ENCODE assay signal across 14 cellular contexts in genomic region chr19:50838239-50838638, GRCh38. TPM values are rescaled to one million over a fixed set of nuclear protein-coding genes. Genes with fewer than 3 reads are reported as not detected.
DNase-seq lines count a peak whose midpoint lies in the region; FAIRE-seq and TF ChIP-seq lines count a peak whose summit lies in the region.
"Had no signal": no experiment of that assay in that cellular context is flagged by ENCODE, and none has a peak within 500 bp of the region (broad histone marks: within the 10 kb centered on the region; RNA-seq: fewer than 3 reads in every experiment).

No MANE protein-coding gene starts in this region.

- H3K4me1 ChIP-seq in Loucy (ENCODE audit: insufficient read depth, low read length, poor library complexity, severe bottlenecking) (no peaks in the 10 kb centered on the region), H1 (replicated peaks in 1 of 4; ENCODE audit: control insufficient read depth in 3 of 4, insufficient read depth in 4 of 4, low read length in 3 of 4) (peaks cover 0 to 7% (median 2%) of the 10 kb centered on the region in 4 experiments; a peak in 3 of 7 replicates)
- peaks cover 4% of the 10 kb centered on the region for H3K4me1 ChIP-seq in effector memory CD4-positive, alpha-beta T cell (ENCODE audit: control insufficient read depth, insufficient read depth, low read length, poor library complexity, severe bottlenecking)

- H4K5ac ChIP-seq in H1 (ENCODE audit: insufficient read length, low read depth, low read length) = no peak overlapping the region

- no peak overlapping the region for H2BK12ac ChIP-seq in H1 (ENCODE audit: low read depth, low read length)

- H3K14ac ChIP-seq in H1 (ENCODE audit: insufficient read length) = no peak overlapping the region

- DNase-seq in ELR (ENCODE audit: low read depth) (peak; percentile 17), H1 (ENCODE audit: low read depth in 1 of 2, low spot score in 2 of 2) (no peak), NCI-H2029 treated with DMSO at 0.1 percent for 48 hours (lab: John Stamatoyannopoulos, UW) (no peak), DMS114 treated with DMSO at 0.1 percent for 48 hours (lab: John Stamatoyannopoulos, UW; ENCODE audit: unreplicated experiment) (no peak), activated T-cell treated with anti-CD3 and anti-CD28 coated beads for 4 hours (no peak)
- DNase-seq in effector memory CD4-positive, alpha-beta T cell = no peak
- DNase-seq: activated CD4-positive, alpha-beta T cell treated with anti-CD3 and anti-CD28 coated beads, Interleukin-2, amount 50 U/mL, for 48 hours; retina had no signal

- no peaks in the 10 kb centered on the region for H3K79me1 ChIP-seq in H1 (ENCODE audit: low read depth, low read length)

- no peak overlapping the region for H4K91ac ChIP-seq in H1 (replicated peaks; ENCODE audit: insufficient read length, low read length)

- H2BK5ac ChIP-seq in H1 (ENCODE audit: low read depth, low read length) = no peak overlapping the region

- H3F3A ChIP-seq in Loucy (ENCODE audit: low read depth) = no peaks in the 10 kb centered on the region

- H3K4me2 ChIP-seq in Loucy (ENCODE audit: low read depth, low read length, poor library complexity, severe bottlenecking) (no peak overlapping the region), H1 (ENCODE audit: insufficient read depth in 1 of 2, low read depth in 2 of 2, low read length in 2 of 2) (no peak overlapping the region)

- no peak for TF ChIP-seq EP300 in H1 (IDR thresholded peaks at IDR 0.05; ENCODE audit: borderline replicate concordance in 1 of 2, low read depth in 2 of 2, low read length in 2 of 2)

- no peak overlapping the region for H4K8ac ChIP-seq in H1 (ENCODE audit: extremely low read depth, insufficient read depth, low read length)

- H3K18ac ChIP-seq in H1 (ENCODE audit: extremely low read depth, low read length) = no peak overlapping the region

- no peak for TF ChIP-seq POLR2A in H1 (IDR thresholded peaks at IDR 0.05; ENCODE audit: control extremely low read depth in 1 of 2, low read depth in 2 of 2, low read length in 2 of 2)

- H3K4me3 ChIP-seq in Loucy (ENCODE audit: low read length, poor library complexity, severe bottlenecking) = no peak overlapping the region
- no peak overlapping the region for H3K4me3 ChIP-seq in H1 (ENCODE audit: extremely low read depth in 1 of 4, insufficient read depth in 2 of 4, low read depth in 3 of 4, low read length in 4 of 4)
- H3K4me3 ChIP-seq in effector memory CD4-positive, alpha-beta T cell (ENCODE audit: insufficient read depth, low read depth, low read length, poor library complexity, severe bottlenecking) = no peak overlapping the region
- H3K4me3 ChIP-seq: esophagus muscularis mucosa had no signal

- H3K23ac ChIP-seq in H1 (ENCODE audit: insufficient read length) = no peak overlapping the region

- H2BK120ac ChIP-seq in H1 (replicated peaks; ENCODE audit: low read depth, low read length) = no peak overlapping the region

- 34% methylated on average over 5 of the region's 6 CpGs; no CpG with 5 or more reads in 1 of the 2 experiments for WGBS in H1 (ENCODE audit: extremely low coverage in 1 of 2, insufficient coverage in 1 of 2, insufficient read length in 1 of 2, insufficient replicate concordance in 2 of 2, low coverage in 1 of 2, low lambda C conversion rate in 2 of 2, missing lambda C conversion rate in 1 of 2), 2 experiments

- H2AFZ ChIP-seq in Loucy (ENCODE audit: low read length) = no peak overlapping the region
- H2AFZ ChIP-seq in H1 (ENCODE audit: low read length) = no peak overlapping the region

- no peak overlapping the region for H3K56ac ChIP-seq in H1 (replicated peaks; ENCODE audit: insufficient read length, low read depth, low read length)

- CTCF ChIA-PET in H1 (lab: Charles Lee; ENCODE audit: partially characterized antibody) = interaction anchor here (1.0 to 1.7 kb wide), 3 partner anchors 17 to 71 kb away, joined by 3 to 4 read pairs (median 4); partner anchors contain the start of gene KLK3

- no peak overlapping the region for H3K4ac ChIP-seq in H1 (replicated peaks; ENCODE audit: insufficient read length, low read depth, low read length)

- H3K36me3 ChIP-seq in Loucy (ENCODE audit: insufficient read depth, low read length) (no peaks in the 10 kb centered on the region), H1 (ENCODE audit: control insufficient read depth in 2 of 4, insufficient read depth in 4 of 4, low read length in 3 of 4) (no peaks in the 10 kb centered on the region)
- H3K36me3 ChIP-seq in effector memory CD4-positive, alpha-beta T cell (ENCODE audit: control insufficient read depth, insufficient read depth, low read length) = no peaks in the 10 kb centered on the region
- H3K36me3 ChIP-seq: esophagus muscularis mucosa had no signal

- TF ChIP-seq CTCF in 22Rv1 (IDR thresholded peaks at IDR 0.05) = peak; percentile 73
- TF ChIP-seq CTCF in Loucy (conservative IDR thresholded peaks at IDR 0.05; ENCODE audit: low read length) = peak; percentile 35; the same call in 1 of the 2 replicates
- peak; percentile 7 to 50 (median 32) for TF ChIP-seq CTCF in H1 (IDR thresholded peaks at IDR 0.05; ENCODE audit: control extremely low read depth in 1 of 3, insufficient read depth in 1 of 3, low read depth in 1 of 3, low read length in 3 of 3)

- POLR2A ChIA-PET in H1 (lab: Charles Lee; ENCODE audit: partially characterized antibody) = interaction anchor here (0.6 to 5.4 kb wide), 4 partner anchors 33 to 42 kb away, joined by 3 to 24 read pairs (median 14); no protein-coding TSS in a partner anchor

- H2AK5ac ChIP-seq in H1 (ENCODE audit: low read depth, low read length) = no peak overlapping the region

- H3K9me3 ChIP-seq in Loucy (ENCODE audit: insufficient read depth, low read depth, low read length) (no peaks in the 10 kb centered on the region), H1 (ENCODE audit: insufficient read depth in 2 of 2, low read depth in 1 of 2, low read length in 1 of 2) (no peaks in the 10 kb centered on the region)
- no peaks in the 10 kb centered on the region for H3K9me3 ChIP-seq in effector memory CD4-positive, alpha-beta T cell (ENCODE audit: control insufficient read depth, low read length)

- H4K20me1 ChIP-seq in Loucy (ENCODE audit: insufficient read depth, low read length, poor library complexity, severe bottlenecking) (no peaks in the 10 kb centered on the region), H1 (replicated peaks in 1 of 2; ENCODE audit: control insufficient read depth in 1 of 2, insufficient read depth in 2 of 2, low read length in 2 of 2) (no peaks in the 10 kb centered on the region)

- H3K27me3 ChIP-seq in Loucy (ENCODE audit: insufficient read depth, low read length, poor library complexity, severe bottlenecking) (no peaks in the 10 kb centered on the region), H1 (replicated peaks in 1 of 4; ENCODE audit: control insufficient read depth in 3 of 4, extremely low read depth in 1 of 4, insufficient read depth in 3 of 4, low read length in 3 of 4) (peaks cover 0 to 22% (median 7%) of the 10 kb centered on the region in 4 experiments; a peak in 6 of 7 replicates)
- peaks cover 4% of the 10 kb centered on the region for H3K27me3 ChIP-seq in effector memory CD4-positive, alpha-beta T cell (replicated peaks; ENCODE audit: control insufficient read depth, insufficient read depth, low read length, poor library complexity, severe bottlenecking)

- H3K79me2 ChIP-seq in Loucy (ENCODE audit: insufficient read depth, low read length) (no peaks in the 10 kb centered on the region), H1 (ENCODE audit: control insufficient read depth in 1 of 2, insufficient read depth in 2 of 2, low read length in 2 of 2) (no peaks in the 10 kb centered on the region)

- peaks cover 8% of the 10 kb centered on the region; the same call in 1 of the 2 replicates for H3K23me2 ChIP-seq in H1 (ENCODE audit: low read depth, low read length)

- FAIRE-seq in H1 (lab: Jason Lieb, UNC) = peak; percentile 13

- peak overlapping the region; percentile 100 for H3K27ac ChIP-seq in 22Rv1
- no peak overlapping the region for H3K27ac ChIP-seq in H1 (ENCODE audit: low read depth, low read length)
- H3K27ac ChIP-seq in effector memory CD4-positive, alpha-beta T cell (ENCODE audit: insufficient read depth, low read length, poor library complexity, severe bottlenecking) = no peak overlapping the region
- H3K27ac ChIP-seq: esophagus muscularis mucosa, RWPE1 had no signal

- no peak overlapping the region for H3K9ac ChIP-seq in Loucy (ENCODE audit: low read depth, low read length, poor library complexity, severe bottlenecking)
- H3K9ac ChIP-seq in H1 (replicated peaks in 1 of 4; ENCODE audit: extremely low read depth in 1 of 4, low read depth in 3 of 4, low read length in 3 of 4) = no peak overlapping the region

- H2BK20ac ChIP-seq in H1 (ENCODE audit: low read length) = no peak overlapping the region; the same call in 1 of the 2 replicates

- H2BK15ac ChIP-seq in H1 (ENCODE audit: low read length) = no peak overlapping the region

- H3K9me2 ChIP-seq in Loucy (replicated peaks; ENCODE audit: low read depth, low read length) = no peaks in the 10 kb centered on the region

- TF ChIP-seq RAD21 in H1 (IDR thresholded peaks at IDR 0.05 in 1 of 2, conservative IDR thresholded peaks at IDR 0.05 in 1 of 2; ENCODE audit: low read depth in 2 of 2, low read length in 2 of 2) = peak in 1 of 2 experiments; percentile 39; a peak in 2 of 4 replicates

RNA-seq across cellular contexts. Expression of gene KLK15, which starts 4.9 kb away (rescaled TPM):
- not detected in 2 replicates for total RNA-seq in H1 (2021; fragmentation: NEBNext Ultra II Directional; extraction: Animal tissue kit (Norgen Biotek cat#: 25700))
- polyA plus RNA-seq in H1 (2011; rRNA removed) = not detected in 2 replicates
- 0.06 TPM for polyA plus RNA-seq in H1 (2011; cell fraction: cytosol; rRNA removed)
- 0.20 TPM for polyA plus RNA-seq in H1 (2011; cell fraction: nucleus; rRNA removed)
- polyA plus RNA-seq in H1 (2012, experiment 1 of 2) = not detected in 4 replicates
- polyA plus RNA-seq in H1 (2012, experiment 2 of 2) = not detected
- 0.04 TPM for polyA plus RNA-seq in H1 (2013, experiment 1 of 2)
- polyA plus RNA-seq in H1 (2013, experiment 2 of 2) = not detected
- not detected in 2 replicates for polyA minus RNA-seq in H1 (2011; rRNA and poly(A)+ RNA removed)
- not detected for polyA minus RNA-seq in H1 (2011; cell fraction: cytosol; rRNA and poly(A)+ RNA removed)
- polyA minus RNA-seq in H1 (2011; cell fraction: nucleus; rRNA and poly(A)+ RNA removed) = not detected
- total RNA-seq: esophagus muscularis mucosa, LHCN-M2, liver had no signal
- polyA plus RNA-seq: liver had no signal

RNA-seq across cellular contexts. Expression of gene KLK1, which starts 14.7 kb away (rescaled TPM):
- 3.4 and 4.8 TPM in 2 replicates for total RNA-seq in H1 (2021; fragmentation: NEBNext Ultra II Directional; extraction: Animal tissue kit (Norgen Biotek cat#: 25700))
- 4.0 and 5.8 TPM in 2 replicates for polyA plus RNA-seq in H1 (2011; rRNA removed)
- 4.8 TPM for polyA plus RNA-seq in H1 (2011; cell fraction: cytosol; rRNA removed)
- 7.1 TPM for polyA plus RNA-seq in H1 (2011; cell fraction: nucleus; rRNA removed)
- 5.2 to 6.7 TPM (median 5.7 TPM) in 4 replicates for polyA plus RNA-seq in H1 (2012, experiment 1 of 2)
- 4.1 TPM for polyA plus RNA-seq in H1 (2012, experiment 2 of 2)
- 6.2 TPM for polyA plus RNA-seq in H1 (2013, experiment 1 of 2)
- polyA plus RNA-seq in H1 (2013, experiment 2 of 2) = 5.8 TPM
- 0.63 and 1.4 TPM in 2 replicates for polyA minus RNA-seq in H1 (2011; rRNA and poly(A)+ RNA removed)
- 1.3 TPM for polyA minus RNA-seq in H1 (2011; cell fraction: cytosol; rRNA and poly(A)+ RNA removed)
- 2.9 TPM for polyA minus RNA-seq in H1 (2011; cell fraction: nucleus; rRNA and poly(A)+ RNA removed)
- total RNA-seq: esophagus muscularis mucosa, LHCN-M2, liver had no signal
- polyA plus RNA-seq: liver had no signal

RNA-seq across cellular contexts. Expression of gene KLK3, which starts 16.5 kb away (rescaled TPM):
- not detected in 2 replicates for total RNA-seq in H1 (2021; fragmentation: NEBNext Ultra II Directional; extraction: Animal tissue kit (Norgen Biotek cat#: 25700))
- polyA plus RNA-seq in H1 (2011; rRNA removed) = 0.08 and 0.25 TPM in 2 replicates
- 0.13 TPM for polyA plus RNA-seq in H1 (2011; cell fraction: cytosol; rRNA removed)
- polyA plus RNA-seq in H1 (2011; cell fraction: nucleus; rRNA removed) = 0.86 TPM
- polyA plus RNA-seq in H1 (2012, experiment 1 of 2) = 0.15 TPM in 1 of 4 replicates, not detected in the others
- polyA plus RNA-seq in H1 (2012, experiment 2 of 2) = not detected
- polyA plus RNA-seq in H1 (2013, experiment 1 of 2) = 0.04 TPM
- 0.06 TPM for polyA plus RNA-seq in H1 (2013, experiment 2 of 2)
- 0.61 and 0.69 TPM in 2 replicates for polyA minus RNA-seq in H1 (2011; rRNA and poly(A)+ RNA removed)
- not detected for polyA minus RNA-seq in H1 (2011; cell fraction: cytosol; rRNA and poly(A)+ RNA removed)
- not detected for polyA minus RNA-seq in H1 (2011; cell fraction: nucleus; rRNA and poly(A)+ RNA removed)
- total RNA-seq: esophagus muscularis mucosa, LHCN-M2, liver had no signal
- polyA plus RNA-seq: liver had no signal

RNA-seq across cellular contexts. Expression of gene KLK2, which starts 35.0 kb away (rescaled TPM):
- total RNA-seq in H1 (2021; fragmentation: NEBNext Ultra II Directional; extraction: Animal tissue kit (Norgen Biotek cat#: 25700)) = not detected in 2 replicates
- polyA plus RNA-seq in H1 (2011; rRNA removed) = 0.20 and 0.36 TPM in 2 replicates
- polyA plus RNA-seq in H1 (2011; cell fraction: cytosol; rRNA removed) = 0.59 TPM
- polyA plus RNA-seq in H1 (2011; cell fraction: nucleus; rRNA removed) = 0.57 TPM
- 0.30 to 0.33 TPM in 2 of 4 replicates, not detected in the others for polyA plus RNA-seq in H1 (2012, experiment 1 of 2)
- polyA plus RNA-seq in H1 (2012, experiment 2 of 2) = 0.55 TPM
- 0.04 TPM for polyA plus RNA-seq in H1 (2013, experiment 1 of 2)
- polyA plus RNA-seq in H1 (2013, experiment 2 of 2) = 0.11 TPM
- polyA minus RNA-seq in H1 (2011; rRNA and poly(A)+ RNA removed) = not detected in 2 replicates
- polyA minus RNA-seq in H1 (2011; cell fraction: cytosol; rRNA and poly(A)+ RNA removed) = not detected
- not detected for polyA minus RNA-seq in H1 (2011; cell fraction: nucleus; rRNA and poly(A)+ RNA removed)
- total RNA-seq: esophagus muscularis mucosa, LHCN-M2, liver had no signal
- polyA plus RNA-seq: liver had no signal

RNA-seq across cellular contexts. Expression of gene ACP4, which starts 48.0 kb away (rescaled TPM):
- total RNA-seq in H1 (2021; fragmentation: NEBNext Ultra II Directional; extraction: Animal tissue kit (Norgen Biotek cat#: 25700)) = not detected in 2 replicates
- not detected in 2 replicates for polyA plus RNA-seq in H1 (2011; rRNA removed)
- not detected for polyA plus RNA-seq in H1 (2011; cell fraction: cytosol; rRNA removed)
- polyA plus RNA-seq in H1 (2011; cell fraction: nucleus; rRNA removed) = not detected
- not detected in 4 replicates for polyA plus RNA-seq in H1 (2012, experiment 1 of 2)
- not detected for polyA plus RNA-seq in H1 (2012, experiment 2 of 2)
- polyA plus RNA-seq in H1 (2013, experiment 1 of 2) = not detected
- not detected for polyA plus RNA-seq in H1 (2013, experiment 2 of 2)
- not detected in 2 replicates for polyA minus RNA-seq in H1 (2011; rRNA and poly(A)+ RNA removed)
- not detected for polyA minus RNA-seq in H1 (2011; cell fraction: cytosol; rRNA and poly(A)+ RNA removed)
- polyA minus RNA-seq in H1 (2011; cell fraction: nucleus; rRNA and poly(A)+ RNA removed) = not detected
- total RNA-seq: esophagus muscularis mucosa, LHCN-M2, liver had no signal
